Comparison of ENCODE assay signal across 1 cellular context in genomic region chr2:27721335-27721734, GRCh38.
TF ChIP-seq lines count a peak whose summit lies in the region.

No MANE protein-coding gene starts in this region.

TF ChIP-seq in A549, 52 proteins besides CTCF, POLR2A, EP300 and RAD21 (continued from another document):
- TF ChIP-seq, protein P1, sequence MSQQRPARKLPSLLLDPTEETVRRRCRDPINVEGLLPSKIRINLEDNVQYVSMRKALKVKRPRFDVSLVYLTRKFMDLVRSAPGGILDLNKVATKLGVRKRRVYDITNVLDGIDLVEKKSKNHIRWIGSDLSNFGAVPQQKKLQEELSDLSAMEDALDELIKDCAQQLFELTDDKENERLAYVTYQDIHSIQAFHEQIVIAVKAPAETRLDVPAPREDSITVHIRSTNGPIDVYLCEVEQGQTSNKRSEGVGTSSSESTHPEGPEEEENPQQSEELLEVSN (IDR thresholded peaks at IDR 0.05; ENCODE audit: borderline replicate concordance, low read depth), result peak; percentile 41; the same call in 1 of the 2 replicates
- TF ChIP-seq JUNB (IDR thresholded peaks at IDR 0.05), result peak; percentile 64
